Comparison of ENCODE assay signal across 20 cellular contexts in the genomic region with DNA sequence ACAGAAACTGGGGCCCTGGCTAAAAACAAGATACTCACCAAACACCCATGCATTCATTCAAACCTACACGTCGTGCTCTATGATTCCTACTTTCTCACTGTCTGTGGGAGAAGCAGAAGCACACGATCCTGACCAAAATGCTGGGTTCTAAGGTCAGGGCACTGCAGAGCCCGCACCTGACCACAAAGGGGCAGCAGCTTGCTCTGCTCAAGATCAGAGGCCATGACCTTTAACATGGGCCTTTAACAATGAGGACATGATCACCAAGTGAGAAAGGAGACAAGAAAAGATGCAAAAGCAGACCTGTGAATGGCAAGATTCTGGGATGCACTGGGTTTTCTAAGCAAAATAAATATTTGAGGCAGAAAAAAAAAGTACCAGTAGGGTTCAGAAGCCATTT. TPM values are rescaled to one million over a fixed set of nuclear protein-coding genes. Genes with fewer than 3 reads are reported as not detected.
DNase-seq lines count a peak whose midpoint lies in the region; ATAC-seq and TF ChIP-seq lines count a peak whose summit lies in the region.
"Had no signal": no experiment of that assay in that cellular context is flagged by ENCODE, and none has a peak within 500 bp of the region (broad histone marks: within the 10 kb centered on the region; RNA-seq: fewer than 3 reads in every experiment).

No MANE protein-coding gene starts in this region.

- 0 out of 2 replicates have a peak, but pooled peaks have one; percentile 48 for ATAC-seq in Panc1
- ATAC-seq in GM19452 (IDR thresholded peaks at IDR 0.05; ENCODE audit: unreplicated experiment): no peak
- no peak for ATAC-seq in HG02938 (IDR thresholded peaks at IDR 0.05; ENCODE audit: unreplicated experiment)
- ATAC-seq: gastrocnemius medialis had no signal

- no peak overlapping the region for H3K27ac Mint-ChIP-seq in Caco-2 (ENCODE audit: unreplicated experiment)
- H3K27ac Mint-ChIP-seq: mesothelial cell of epicardium; T-helper 2 cell treated with Interferon-gamma antibody and Interleukin-4, amounts not matched to agents 5 μg/mL and 100 μg/mL, for 36 hours had no signal

- H3K4me3 ChIP-seq in Caco-2 (ENCODE audit: low read depth, low read length) (no peak overlapping the region), Panc1 (ENCODE audit: low read depth in 2 of 2, low read length in 2 of 2) (no peak overlapping the region), iPS DF 6.9 (ENCODE audit: low read length) (no peak overlapping the region)
- H3K4me3 ChIP-seq: gastrocnemius medialis had no signal

- H3K27me3 ChIP-seq in Caco-2 (replicated peaks; ENCODE audit: control insufficient read depth, insufficient read depth, low read length) (no peaks in the 10 kb centered on the region), Panc1 (ENCODE audit: control insufficient read depth, insufficient read depth, low read length) (no peaks in the 10 kb centered on the region), iPS DF 6.9 (ENCODE audit: control insufficient read depth, insufficient read depth, low read length) (no peaks in the 10 kb centered on the region)
- H3K27me3 ChIP-seq: gastrocnemius medialis had no signal

- TF ChIP-seq CTCF in Caco-2 (IDR thresholded peaks at IDR 0.05; ENCODE audit: insufficient read depth in 1 of 2, low read depth in 1 of 2, low read length in 1 of 2, severe bottlenecking in 1 of 2, unreplicated experiment in 1 of 2) (peak; percentile 44 to 74), GM20000 (IDR thresholded peaks at IDR 0.05; ENCODE audit: extremely low read depth, missing control alignments) (peak; percentile 20), Panc1 (IDR thresholded peaks at IDR 0.05) (no peak; the same call in none of the 2 replicates)

- intact Hi-C loops in Caco-2 (cut with micrococcal nuclease; ENCODE audit: unreplicated experiment): loop anchor here (1.0 kb wide), 1 partner anchor 50 kb away; no protein-coding TSS in a partner anchor
- intact Hi-C loops in Panc1 (cut with micrococcal nuclease; ENCODE audit: unreplicated experiment): no loop called here

- CTCF ChIA-PET in Caco-2 (lab: Charles Lee): no interaction called here
- CTCF ChIA-PET in Panc1 (lab: Charles Lee): interaction anchor here (0.6 kb wide), 1 partner anchor 236 kb away, joined by 4 read pairs; no protein-coding TSS in a partner anchor

- H3K27me3 Mint-ChIP-seq in Caco-2 (ENCODE audit: insufficient read depth, unreplicated experiment): no peaks in the 10 kb centered on the region

- H3K36me3 Mint-ChIP-seq in Caco-2 (ENCODE audit: insufficient read depth, unreplicated experiment): peaks cover 60% of the 10 kb centered on the region

- no peak overlapping the region for H3K4me3 Mint-ChIP-seq in Caco-2 (ENCODE audit: unreplicated experiment)
- H3K4me3 Mint-ChIP-seq: mesothelial cell of epicardium; T-helper 2 cell treated with Interferon-gamma antibody and Interleukin-4, amounts not matched to agents 5 μg/mL and 100 μg/mL, for 36 hours had no signal

- DNase-seq in Caco-2 (peak; percentile 42), GM20000 (ENCODE audit: low spot score) (no peak), Panc1 (ENCODE audit: low read depth, low spot score) (no peak), iPS DF 6.9 (ENCODE audit: low read depth, low spot score) (peak; percentile 18), foreskin melanocyte (no peak)
- no peak for DNase-seq in stimulated activated CD4-positive, alpha-beta T cell treated with anti-CD3 and anti-CD28 coated beads, Interleukin-1b, Interleukin-23, amount 100 ng/mL, for 48 hours
- DNase-seq: activated CD4-positive, alpha-beta T cell treated with anti-CD3 and anti-CD28 coated beads, Interleukin-2, amount 50 U/mL, for 1 hour; activated T-cell treated with anti-CD3 and anti-CD28 coated beads, Interleukin-2, amount 50 U/mL, for 48 hours; DMS 273 treated with DMSO at 0.1 percent for 48 hours; gastrocnemius medialis; Kasumi-1; NCI-H2081 treated with DMSO at 0.1 percent for 48 hours; NCI-H69; nucleus accumbens; small intestine; stimulated activated naive CD4-positive, alpha-beta T cell had no signal

- H3K36me3 ChIP-seq in Caco-2 (ENCODE audit: control insufficient read depth, insufficient read depth, low read length): no peaks in the 10 kb centered on the region
- H3K36me3 ChIP-seq in Panc1 (ENCODE audit: control insufficient read depth, insufficient read depth, low read length): peaks cover 23% of the 10 kb centered on the region
- H3K36me3 ChIP-seq in iPS DF 6.9 (ENCODE audit: control insufficient read depth, insufficient read depth, low read length): no peaks in the 10 kb centered on the region

- no TSS peak for BruUV-seq in Caco-2 (replicated peaks; lab: Mats Ljungman, UMichigan)
- BruUV-seq in Panc1 (replicated peaks; lab: Mats Ljungman, UMichigan): no TSS peak

- H3K9me3 ChIP-seq in Caco-2 (no peaks in the 10 kb centered on the region), Panc1 (ENCODE audit: control insufficient read depth, insufficient read depth, low read depth, low read length) (no peaks in the 10 kb centered on the region), iPS DF 6.9 (ENCODE audit: control insufficient read depth, insufficient read depth, low read length) (no peaks in the 10 kb centered on the region)
- H3K9me3 ChIP-seq: gastrocnemius medialis had no signal

- H3K9me3 Mint-ChIP-seq in Caco-2 (ENCODE audit: unreplicated experiment): no peaks in the 10 kb centered on the region
- H3K9me3 Mint-ChIP-seq: mesothelial cell of epicardium; T-helper 2 cell treated with Interferon-gamma antibody and Interleukin-4, amounts not matched to agents 5 μg/mL and 100 μg/mL, for 36 hours had no signal

- in situ Hi-C loops in Panc1 (cut with HindIII; ENCODE audit: low pct_unique_long_range_greater_than_20kb, low sequenced_read_pairs): no loop called here

- POLR2A ChIA-PET in Caco-2 (lab: Charles Lee): no interaction called here
- POLR2A ChIA-PET in Panc1 (lab: Charles Lee): no interaction called here

- WGBS in iPS DF 6.9 (ENCODE audit: insufficient coverage, insufficient read length): no CpG with 5 or more reads among the region's 4 CpGs

- H3K27ac ChIP-seq in Panc1 (ENCODE audit: low read length) (no peak overlapping the region), iPS DF 6.9 (ENCODE audit: low read length) (no peak overlapping the region)
- H3K27ac ChIP-seq: gastrocnemius medialis had no signal

- no peaks in the 10 kb centered on the region for H3K4me1 ChIP-seq in Caco-2
- no peaks in the 10 kb centered on the region for H3K4me1 ChIP-seq in Panc1 (ENCODE audit: control insufficient read depth, insufficient read depth, low read length)
- H3K4me1 ChIP-seq in iPS DF 6.9 (ENCODE audit: control insufficient read depth, insufficient read depth, low read length): no peaks in the 10 kb centered on the region
- H3K4me1 ChIP-seq: gastrocnemius medialis had no signal

- H3K4me1 Mint-ChIP-seq in Caco-2 (ENCODE audit: low read depth, unreplicated experiment): peaks cover 6% of the 10 kb centered on the region
- H3K4me1 Mint-ChIP-seq: mesothelial cell of epicardium had no signal

RNA-seq across cellular contexts. Expression of a gene that starts 40.1 kb away (rescaled TPM):
- 34.9 and 36.5 TPM in 2 replicates for total RNA-seq in Caco-2 (2022)
- total RNA-seq in Panc1 (2021; ENCODE audit: unreplicated experiment): 35.2 TPM
- polyA plus RNA-seq in Panc1 (2012; ENCODE audit: insufficient read length): 21.5 TPM

Comparison
In these comparisons a context has a peak if more than half of its experiments do, and no peak if none do; other contexts are left out.
1. DNase-seq: peak in Caco-2 (2 of 2) and iPS DF 6.9 (single experiment); none in GM20000 (single experiment), Panc1 (single experiment), foreskin melanocyte (single experiment) and stimulated activated CD4-positive, alpha-beta T cell treated with anti-CD3 and anti-CD28 coated beads, Interleukin-1b, Interleukin-23, amount 100 ng/mL, for 48 hours (single experiment).